25 cellular contexts compared by ENCODE assay signal in genomic region chr15:72050700-72051099, GRCh38.
"Had no signal": no experiment of that assay in that cellular context is flagged by ENCODE, and none has a peak within 500 bp of the region (broad histone marks: within the 10 kb centered on the region; RNA-seq: fewer than 3 reads in every experiment).

No MANE protein-coding gene starts in this region.

- H3K27ac ChIP-seq: hepatocyte, left ventricle myocardium inferior, prostate gland, right atrium auricular region, thyroid gland had no signal

- H3K4me1 Mint-ChIP-seq: activated CD4-positive, alpha-beta memory T cell treated with anti-CD3 and anti-CD28 coated beads, Interleukin-2, amount 10 ng/mL, durations not matched to agents 7 days and 5 days; activated CD4-positive, alpha-beta T cell treated with anti-CD3 and anti-CD28 coated beads, Interleukin-2, amount 10 ng/mL, durations not matched to agents 24 days and 14 days; activated naive CD8-positive, alpha-beta T cell treated with anti-CD3 and anti-CD28 coated beads, Interleukin-2, amount 10 ng/mL, durations not matched to agents 7 days and 5 days had no signal

- DNase-seq: activated CD4-positive, alpha-beta memory T cell treated with anti-CD3 and anti-CD28 coated beads, Interleukin-2, amount 10 ng/mL, durations not matched to agents 7 days and 5 days; activated CD4-positive, alpha-beta T cell treated with anti-CD3 and anti-CD28 coated beads, Interleukin-2, amount 10 ng/mL, durations not matched to agents 24 days and 14 days; activated effector memory CD4-positive, alpha-beta T cell treated with Interleukin-2 at 50 U/mL for 16 hours; activated naive CD4-positive, alpha-beta T cell treated with anti-CD3 and anti-CD28 coated beads for 36 hours; activated naive CD8-positive, alpha-beta T cell treated with anti-CD3 and anti-CD28 coated beads, Interleukin-2, amount 10 ng/mL, durations not matched to agents 7 days and 5 days; activated T-cell treated with anti-CD3 and anti-CD28 coated beads, Interleukin-2, amount 50 U/mL, for 72 hours; effector CD4-positive, alpha-beta T cell; erythroblast; foreskin melanocyte; glutamatergic neuron; immature natural killer cell; left ventricle myocardium inferior; naive thymus-derived CD4-positive, alpha-beta T cell; stimulated activated CD4-positive, alpha-beta T cell treated with anti-CD3 and anti-CD28 coated beads, Interleukin-4, amount 100 ng/mL, for 24 hours; stimulated activated naive CD4-positive, alpha-beta T cell treated with Interleukin-2 at 50 U/mL for 16 hours; substantia nigra; T1000; thyroid gland had no signal

- H3K4me1 ChIP-seq: prostate gland had no signal

- H3K36me3 ChIP-seq: prostate gland, thyroid gland had no signal

- H3K4me3 Mint-ChIP-seq: activated CD4-positive, alpha-beta memory T cell treated with anti-CD3 and anti-CD28 coated beads, Interleukin-2, amount 10 ng/mL, durations not matched to agents 7 days and 5 days; activated CD4-positive, alpha-beta T cell treated with anti-CD3 and anti-CD28 coated beads, Interleukin-2, amount 10 ng/mL, durations not matched to agents 24 days and 14 days; activated naive CD4-positive, alpha-beta T cell treated with anti-CD3 and anti-CD28 coated beads for 36 hours; activated naive CD8-positive, alpha-beta T cell treated with anti-CD3 and anti-CD28 coated beads, Interleukin-2, amount 10 ng/mL, durations not matched to agents 7 days and 5 days; activated T-cell treated with anti-CD3 and anti-CD28 coated beads, Interleukin-2, amount 50 U/mL, for 72 hours; brain; dendritic cell treated with granulocyte-macrophage colony-stimulating factor and Interleukin-4, amounts not matched to agents 40 ng/mL and 50 ng/mL, for 4 days; immature natural killer cell; naive thymus-derived CD4-positive, alpha-beta T cell; neural crest cell had no signal

- H3K4me3 ChIP-seq: hepatocyte, left ventricle myocardium inferior, prostate gland, right atrium auricular region, thyroid gland had no signal

- H3K27me3 ChIP-seq: hepatocyte, right atrium auricular region, thyroid gland had no signal

- H3K9me3 ChIP-seq: left ventricle myocardium inferior, prostate gland, right atrium auricular region, thyroid gland had no signal

- H3K27me3 Mint-ChIP-seq: activated CD4-positive, alpha-beta memory T cell treated with anti-CD3 and anti-CD28 coated beads, Interleukin-2, amount 10 ng/mL, durations not matched to agents 7 days and 5 days; activated CD4-positive, alpha-beta T cell treated with anti-CD3 and anti-CD28 coated beads, Interleukin-2, amount 10 ng/mL, durations not matched to agents 24 days and 14 days; activated naive CD8-positive, alpha-beta T cell treated with anti-CD3 and anti-CD28 coated beads, Interleukin-2, amount 10 ng/mL, durations not matched to agents 7 days and 5 days; brain; dendritic cell treated with granulocyte-macrophage colony-stimulating factor and Interleukin-4, amounts not matched to agents 40 ng/mL and 50 ng/mL, for 4 days; naive thymus-derived CD4-positive, alpha-beta T cell had no signal

- ATAC-seq: activated CD4-positive, CD25-positive, alpha-beta regulatory T cell treated with anti-CD3 and anti-CD28 coated beads, Interleukin-2, amount 50 U/mL, for 24 hours; activated T-cell treated with anti-CD3 and anti-CD28 coated beads, Interleukin-2, amount 50 U/mL, for 72 hours; naive thymus-derived CD4-positive, alpha-beta T cell had no signal

- H3K9me3 Mint-ChIP-seq: activated CD4-positive, alpha-beta memory T cell treated with anti-CD3 and anti-CD28 coated beads, Interleukin-2, amount 10 ng/mL, durations not matched to agents 7 days and 5 days; activated CD4-positive, alpha-beta T cell treated with anti-CD3 and anti-CD28 coated beads, Interleukin-2, amount 10 ng/mL, durations not matched to agents 24 days and 14 days; activated naive CD4-positive, alpha-beta T cell treated with anti-CD3 and anti-CD28 coated beads for 36 hours; activated naive CD8-positive, alpha-beta T cell treated with anti-CD3 and anti-CD28 coated beads, Interleukin-2, amount 10 ng/mL, durations not matched to agents 7 days and 5 days; activated T-cell treated with anti-CD3 and anti-CD28 coated beads, Interleukin-2, amount 50 U/mL, for 72 hours; dendritic cell treated with granulocyte-macrophage colony-stimulating factor and Interleukin-4, amounts not matched to agents 40 ng/mL and 50 ng/mL, for 4 days; immature natural killer cell; naive thymus-derived CD4-positive, alpha-beta T cell; neural crest cell had no signal

- H3K27ac Mint-ChIP-seq: activated CD4-positive, alpha-beta memory T cell treated with anti-CD3 and anti-CD28 coated beads, Interleukin-2, amount 10 ng/mL, durations not matched to agents 7 days and 5 days; activated CD4-positive, alpha-beta T cell treated with anti-CD3 and anti-CD28 coated beads, Interleukin-2, amount 10 ng/mL, durations not matched to agents 24 days and 14 days; activated naive CD4-positive, alpha-beta T cell treated with anti-CD3 and anti-CD28 coated beads for 36 hours; activated naive CD8-positive, alpha-beta T cell treated with anti-CD3 and anti-CD28 coated beads, Interleukin-2, amount 10 ng/mL, durations not matched to agents 7 days and 5 days; activated T-cell treated with anti-CD3 and anti-CD28 coated beads, Interleukin-2, amount 50 U/mL, for 72 hours; brain; dendritic cell treated with granulocyte-macrophage colony-stimulating factor and Interleukin-4, amounts not matched to agents 40 ng/mL and 50 ng/mL, for 4 days; immature natural killer cell; naive thymus-derived CD4-positive, alpha-beta T cell had no signal
